ENCODE assay signal across 9 cellular contexts in the genomic region with DNA sequence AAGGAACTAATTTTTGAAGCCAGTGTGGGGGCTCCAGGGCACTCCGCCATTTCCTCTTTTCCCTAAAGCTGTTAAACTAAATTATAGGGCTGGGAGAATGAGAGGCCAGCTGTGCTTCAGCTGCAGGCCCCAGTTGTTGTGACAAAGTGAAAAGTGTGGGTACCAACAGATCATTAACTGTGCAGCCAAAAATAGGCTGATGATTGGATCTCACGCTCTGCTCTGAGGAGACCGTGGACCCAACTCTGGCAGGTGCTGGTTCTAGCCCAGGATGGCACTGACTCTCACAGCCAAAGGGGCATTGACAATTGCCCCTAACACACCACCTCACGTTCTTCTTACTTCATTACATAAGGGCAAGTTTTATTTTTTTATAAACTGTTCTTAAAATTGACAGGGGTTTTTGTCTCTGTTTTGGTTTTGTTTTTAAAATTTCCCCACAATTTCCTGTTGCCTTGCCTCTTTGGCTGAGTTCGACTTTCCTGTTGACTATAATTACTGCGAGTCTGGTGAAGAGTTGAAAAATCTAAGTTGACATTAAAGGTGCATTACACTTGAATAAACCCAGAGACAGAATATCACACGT.
DNase-seq lines count a peak whose midpoint lies in the region; ATAC-seq, FAIRE-seq and TF ChIP-seq lines count a peak whose summit lies in the region.
"Had no signal": no experiment of that assay in that cellular context is flagged by ENCODE, and none has a peak within 500 bp of the region (broad histone marks: within the 10 kb centered on the region; RNA-seq: fewer than 3 reads in every experiment).

No MANE protein-coding gene starts in this region.

- H2AFZ ChIP-seq in hepatocyte, result no peak overlapping the region

- H4K20me1 ChIP-seq in hepatocyte (ENCODE audit: insufficient read depth, poor library complexity, severe bottlenecking), result no peaks in the 10 kb centered on the region

- no peaks in the 10 kb centered on the region for H3K36me3 ChIP-seq in effector memory CD4-positive, alpha-beta T cell (ENCODE audit: control insufficient read depth, insufficient read depth, low read length)
- H3K36me3 ChIP-seq in hepatocyte (replicated peaks; ENCODE audit: insufficient read depth, low read depth) (no peaks in the 10 kb centered on the region), sigmoid colon (no peaks in the 10 kb centered on the region)

- H3K27ac ChIP-seq in effector memory CD4-positive, alpha-beta T cell (ENCODE audit: insufficient read depth, low read length, poor library complexity, severe bottlenecking), result peak overlapping the region; percentile 81
- H3K27ac ChIP-seq in hepatocyte, result no peak overlapping the region
- no peak overlapping the region for H3K27ac ChIP-seq in sigmoid colon

- no peak overlapping the region for H3K4me3 Mint-ChIP-seq in endothelial cell (ENCODE audit: unreplicated experiment)

- H3K9me2 ChIP-seq in hepatocyte (replicated peaks; ENCODE audit: insufficient read depth), result no peaks in the 10 kb centered on the region

- H3K27me3 ChIP-seq in effector memory CD4-positive, alpha-beta T cell (replicated peaks; ENCODE audit: control insufficient read depth, insufficient read depth, low read length, poor library complexity, severe bottlenecking), result no peaks in the 10 kb centered on the region
- H3K27me3 ChIP-seq in hepatocyte (no peaks in the 10 kb centered on the region), sigmoid colon (no peaks in the 10 kb centered on the region)

- no peak overlapping the region for H3K27ac Mint-ChIP-seq in endothelial cell (ENCODE audit: unreplicated experiment)

- no peak for TF ChIP-seq EP300 in sigmoid colon (IDR thresholded peaks at IDR 0.05)

- DNase-seq in effector memory CD4-positive, alpha-beta T cell, result no peak
- DNase-seq in HTR-8/SVneo (ENCODE audit: insufficient read length, low spot score) (no peak), endothelial cell (ENCODE audit: low spot score) (no peak), hepatocyte (ENCODE audit: low spot score) (no peak), sigmoid colon (no peak)

- FAIRE-seq in HTR-8/SVneo (lab: Jason Lieb, UNC), result no peak
- FAIRE-seq: bronchial epithelial cell had no signal

- peaks cover 54% of the 10 kb centered on the region for H3K4me1 ChIP-seq in effector memory CD4-positive, alpha-beta T cell (ENCODE audit: control insufficient read depth, insufficient read depth, low read length, poor library complexity, severe bottlenecking)
- H3K4me1 ChIP-seq in hepatocyte (ENCODE audit: insufficient read depth), result peaks cover 12% of the 10 kb centered on the region
- H3K4me1 ChIP-seq in sigmoid colon, result peaks cover 0 to 4% (median 0%) of the 10 kb centered on the region in 4 donors

- no peaks in the 10 kb centered on the region for H3K9me3 Mint-ChIP-seq in endothelial cell (ENCODE audit: unreplicated experiment)

- H3K4me3 ChIP-seq in effector memory CD4-positive, alpha-beta T cell (ENCODE audit: insufficient read depth, low read depth, low read length, poor library complexity, severe bottlenecking), result no peak overlapping the region
- no peak overlapping the region for H3K4me3 ChIP-seq in hepatocyte
- H3K4me3 ChIP-seq in sigmoid colon, result no peak overlapping the region

- no peaks in the 10 kb centered on the region for H3K9me3 ChIP-seq in effector memory CD4-positive, alpha-beta T cell (ENCODE audit: control insufficient read depth, low read length)
- H3K9me3 ChIP-seq in hepatocyte (ENCODE audit: low read depth), result no peaks in the 10 kb centered on the region
- no peaks in the 10 kb centered on the region for H3K9me3 ChIP-seq in sigmoid colon

- ATAC-seq in GM18499 (IDR thresholded peaks at IDR 0.05; ENCODE audit: insufficient read depth, unreplicated experiment) (peak; percentile 49), GM21367 (IDR thresholded peaks at IDR 0.05; ENCODE audit: unreplicated experiment) (peak; percentile 58), HG03432 (IDR thresholded peaks at IDR 0.05; ENCODE audit: unreplicated experiment) (peak; percentile 80)

- no peak for TF ChIP-seq POLR2A in sigmoid colon (IDR thresholded peaks at IDR 0.05)

- intact Hi-C loops in sigmoid colon (cut with DNase I), result no loop called here

- TF ChIP-seq CTCF in endothelial cell (IDR thresholded peaks at IDR 0.05; ENCODE audit: unreplicated experiment) (no peak), hepatocyte (IDR thresholded peaks at IDR 0.05; ENCODE audit: poor library complexity) (no peak), sigmoid colon (IDR thresholded peaks at IDR 0.05) (no peak)

- H3K4me2 ChIP-seq in hepatocyte, result no peak overlapping the region

- H3K27me3 Mint-ChIP-seq in endothelial cell (ENCODE audit: unreplicated experiment), result no peaks in the 10 kb centered on the region

- H3K4me1 Mint-ChIP-seq in endothelial cell (ENCODE audit: unreplicated experiment), result peaks cover 13% of the 10 kb centered on the region

- no peaks in the 10 kb centered on the region for H3K79me2 ChIP-seq in hepatocyte

- 69% methylated on average over 7 of the region's 7 CpGs for WGBS in hepatocyte (ENCODE audit: low lambda C conversion rate, missing lambda C conversion rate)
- 39 to 71% methylated on average over 7 of the region's 7 CpGs for WGBS in sigmoid colon, 2 donors

- no peaks in the 10 kb centered on the region for H3K36me3 Mint-ChIP-seq in endothelial cell (ENCODE audit: low read depth, unreplicated experiment)
